In genomic region chr11:32830413-32830738, GRCh38 we compare ENCODE assay signal across 8 cellular contexts. TPM values are rescaled to one million over a fixed set of nuclear protein-coding genes. Genes with fewer than 3 reads are reported as not detected.
DNase-seq lines count a peak whose midpoint lies in the region; ATAC-seq and TF ChIP-seq lines count a peak whose summit lies in the region.

No MANE protein-coding gene starts in this region.

- peak; percentile 7 for ATAC-seq in GM18517 (IDR thresholded peaks at IDR 0.05; ENCODE audit: unreplicated experiment)
- peak; percentile 9 for ATAC-seq in HG03175 (IDR thresholded peaks at IDR 0.05; ENCODE audit: unreplicated experiment)

- no peaks in the 10 kb centered on the region for H3K9me2 ChIP-seq in hepatocyte (replicated peaks; ENCODE audit: insufficient read depth)

- peak overlapping the region in 1 of 3 donors; percentile 54 for H3K9ac ChIP-seq in skeletal muscle tissue (ENCODE audit: low read depth in 1 of 3, low read length in 3 of 3)

- no peaks in the 10 kb centered on the region for H3K27me3 ChIP-seq in hepatocyte
- peaks cover 5 to 12% (median 10%) of the 10 kb centered on the region in 3 donors for H3K27me3 ChIP-seq in skeletal muscle tissue (ENCODE audit: control insufficient read depth in 3 of 3, insufficient read depth in 3 of 3, low read length in 3 of 3)
- peaks cover 10% of the 10 kb centered on the region for H3K27me3 ChIP-seq in BE2C

- H3K27me3 Mint-ChIP-seq in activated CD4-positive, alpha-beta memory T cell treated with anti-CD3 and anti-CD28 coated beads for 36 hours: peaks cover 22% of the 10 kb centered on the region

- POLR2A ChIA-PET in activated CD4-positive, alpha-beta memory T cell treated with anti-CD3 and anti-CD28 coated beads for 36 hours (lab: Charles Lee): no interaction called here

- H3K4me2 ChIP-seq in hepatocyte: peak overlapping the region; percentile 91

- 4% methylated on average over 6 of the region's 6 CpGs for WGBS in hepatocyte (ENCODE audit: low lambda C conversion rate, missing lambda C conversion rate)

- H3K36me3 ChIP-seq in hepatocyte (replicated peaks; ENCODE audit: insufficient read depth, low read depth): no peaks in the 10 kb centered on the region
- no peaks in the 10 kb centered on the region for H3K36me3 ChIP-seq in skeletal muscle tissue (ENCODE audit: control insufficient read depth in 3 of 3, insufficient read depth in 3 of 3, low read length in 3 of 3)
- no peaks in the 10 kb centered on the region for H3K36me3 ChIP-seq in BE2C

- CTCF ChIA-PET in activated CD4-positive, alpha-beta memory T cell treated with anti-CD3 and anti-CD28 coated beads for 36 hours (lab: Charles Lee): interaction anchor here (1.1 to 1.2 kb wide), 2 partner anchors 20 to 55 kb away, joined by 3 read pairs; no protein-coding TSS in a partner anchor

- H3K4me1 ChIP-seq in hepatocyte (ENCODE audit: insufficient read depth) (no peaks in the 10 kb centered on the region), skeletal muscle tissue (ENCODE audit: control insufficient read depth in 3 of 3, insufficient read depth in 3 of 3, low read length in 3 of 3) (peaks cover 0 to 9% (median 5%) of the 10 kb centered on the region in 3 donors), BE2C (no peaks in the 10 kb centered on the region)

- H3K27ac ChIP-seq in hepatocyte: peak overlapping the region; percentile 89
- H3K27ac ChIP-seq in skeletal muscle tissue (ENCODE audit: low read depth, low read length): no peak overlapping the region

- peak overlapping the region; percentile 93 for H2AFZ ChIP-seq in hepatocyte

- H3K4me3 Mint-ChIP-seq in activated CD4-positive, alpha-beta memory T cell treated with anti-CD3 and anti-CD28 coated beads for 36 hours: peak overlapping the region; percentile 65

- no peaks in the 10 kb centered on the region for H3K36me3 Mint-ChIP-seq in activated CD4-positive, alpha-beta memory T cell treated with anti-CD3 and anti-CD28 coated beads for 36 hours

- no peaks in the 10 kb centered on the region for H3K9me3 Mint-ChIP-seq in activated CD4-positive, alpha-beta memory T cell treated with anti-CD3 and anti-CD28 coated beads for 36 hours

- H3K27ac Mint-ChIP-seq in activated CD4-positive, alpha-beta memory T cell treated with anti-CD3 and anti-CD28 coated beads for 36 hours: no peak overlapping the region

- intact Hi-C loops in activated CD4-positive, alpha-beta memory T cell treated with anti-CD3 and anti-CD28 coated beads for 36 hours (cut with micrococcal nuclease): no loop called here

- peaks cover 12% of the 10 kb centered on the region for H3K4me1 Mint-ChIP-seq in activated CD4-positive, alpha-beta memory T cell treated with anti-CD3 and anti-CD28 coated beads for 36 hours (ENCODE audit: low read depth)

- H3K79me2 ChIP-seq in hepatocyte: no peaks in the 10 kb centered on the region

- peak overlapping the region; percentile 71 for H3K4me3 ChIP-seq in hepatocyte
- peak overlapping the region; percentile 57 to 69 (median 64) for H3K4me3 ChIP-seq in skeletal muscle tissue (ENCODE audit: low read length in 3 of 3)
- no peak overlapping the region for H3K4me3 ChIP-seq in BE2C (ENCODE audit: low read depth, low read length)

- H4K20me1 ChIP-seq in hepatocyte (ENCODE audit: insufficient read depth, poor library complexity, severe bottlenecking): no peaks in the 10 kb centered on the region

- DNase-seq in activated CD4-positive, alpha-beta memory T cell treated with anti-CD3 and anti-CD28 coated beads for 36 hours: no peak
- DNase-seq in hepatocyte (ENCODE audit: low spot score) (peak; percentile 77), NCI-H2081 (lab: John Stamatoyannopoulos, UW) (no peak), BE2C (no peak), COLO829 (ENCODE audit: low spot score) (no peak)

- no peaks in the 10 kb centered on the region for H3K9me3 ChIP-seq in hepatocyte (ENCODE audit: low read depth)
- no peaks in the 10 kb centered on the region for H3K9me3 ChIP-seq in skeletal muscle tissue (ENCODE audit: control insufficient read depth in 3 of 3, low read length in 3 of 3)
- H3K9me3 ChIP-seq in BE2C: no peaks in the 10 kb centered on the region

- TF ChIP-seq CTCF in hepatocyte (IDR thresholded peaks at IDR 0.05; ENCODE audit: poor library complexity) (no peak), BE2C (IDR thresholded peaks at IDR 0.05; ENCODE audit: low read depth, low read length) (no peak)

RNA-seq across cellular contexts. Expression of gene PRRG4, which starts 0.6 kb away (rescaled TPM):
- total RNA-seq in activated CD4-positive, alpha-beta memory T cell treated with anti-CD3 and anti-CD28 coated beads for 36 hours: under 1 TPM; 0.24 to 0.43 TPM
- total RNA-seq in hepatocyte (9.2 and 12.1 TPM in 2 replicates), skeletal muscle tissue (under 0.01 TPM)
- 3.0 TPM in 2 replicates for polyA plus RNA-seq in hepatocyte
- polyA plus RNA-seq in BE2C (2012; ENCODE audit: insufficient read depth, insufficient read length, low read depth): not detected

RNA-seq across cellular contexts. Expression of gene CCDC73, which starts 35.9 kb away (rescaled TPM):
- total RNA-seq in activated CD4-positive, alpha-beta memory T cell treated with anti-CD3 and anti-CD28 coated beads for 36 hours: not detected
- total RNA-seq in hepatocyte (0.03 and 0.12 TPM in 2 replicates), skeletal muscle tissue (not detected)
- 0.06 TPM in 1 of 2 replicates, not detected in the other for polyA plus RNA-seq in hepatocyte
- not detected for polyA plus RNA-seq in BE2C (2012; ENCODE audit: insufficient read depth, insufficient read length, low read depth)
